ENCODE assay signal across 8 cellular contexts in genomic region chr14:20460458-20461229, GRCh38. TPM values are rescaled to one million over a fixed set of nuclear protein-coding genes. Genes with fewer than 3 reads are reported as not detected.
DNase-seq lines count a peak whose midpoint lies in the region; ATAC-seq, FAIRE-seq and TF ChIP-seq lines count a peak whose summit lies in the region.

No MANE protein-coding gene starts in this region.

- H3K36me3 ChIP-seq in OCI-LY3 (replicated peaks; ENCODE audit: low read depth, low read length), result peaks cover 49% of the 10 kb centered on the region
- H3K36me3 ChIP-seq in iPS-18a (ENCODE audit: control insufficient read depth, low read depth, low read length), result peaks cover 43% of the 10 kb centered on the region
- H3K36me3 ChIP-seq in spleen, result peaks cover 3 to 43% (median 37%) of the 10 kb centered on the region in 6 donors

- no peaks in the 10 kb centered on the region for H4K20me1 ChIP-seq in OCI-LY3 (ENCODE audit: insufficient read depth, low read length)

- peaks cover 18% of the 10 kb centered on the region for H3K36me3 Mint-ChIP-seq in activated naive CD8-positive, alpha-beta T cell treated with anti-CD3 and anti-CD28 coated beads, Interleukin-2, amount 10 ng/mL, durations not matched to agents 7 days and 5 days

- H3K4me1 Mint-ChIP-seq in activated naive CD8-positive, alpha-beta T cell treated with anti-CD3 and anti-CD28 coated beads, Interleukin-2, amount 10 ng/mL, durations not matched to agents 7 days and 5 days, result peaks cover 26% of the 10 kb centered on the region

- TF ChIP-seq CTCF in OCI-LY3 (IDR thresholded peaks at IDR 0.05; ENCODE audit: low read depth, low read length) (no peak), spleen (IDR thresholded peaks at IDR 0.05 in 8 of 11, conservative IDR thresholded peaks at IDR 0.05 in 3 of 11) (no peak)

- FAIRE-seq in GM12891 (lab: Jason Lieb, UNC), result peak; percentile 20

- ATAC-seq in HG02938 (IDR thresholded peaks at IDR 0.05; ENCODE audit: unreplicated experiment) (peak; percentile 5), GM18520 (IDR thresholded peaks at IDR 0.05; ENCODE audit: unreplicated experiment) (no peak)
- ATAC-seq in activated naive CD8-positive, alpha-beta T cell treated with anti-CD3 and anti-CD28 coated beads, Interleukin-2, amount 10 ng/mL, durations not matched to agents 7 days and 5 days (ENCODE audit: low read depth), result no peak

- H3K79me2 ChIP-seq in OCI-LY3 (ENCODE audit: low read length), result peaks cover 53% of the 10 kb centered on the region

- H3K9me3 Mint-ChIP-seq in activated naive CD8-positive, alpha-beta T cell treated with anti-CD3 and anti-CD28 coated beads, Interleukin-2, amount 10 ng/mL, durations not matched to agents 7 days and 5 days, result no peaks in the 10 kb centered on the region

- peaks cover 46% of the 10 kb centered on the region for H3K4me1 ChIP-seq in OCI-LY3 (ENCODE audit: low read length)
- H3K4me1 ChIP-seq in iPS-18a (ENCODE audit: control insufficient read depth, low read depth, low read length), result peaks cover 10% of the 10 kb centered on the region
- H3K4me1 ChIP-seq in spleen, result peaks cover 30 to 72% (median 58%) of the 10 kb centered on the region in 6 donors

- no peaks in the 10 kb centered on the region for H3K27me3 Mint-ChIP-seq in activated naive CD8-positive, alpha-beta T cell treated with anti-CD3 and anti-CD28 coated beads, Interleukin-2, amount 10 ng/mL, durations not matched to agents 7 days and 5 days

- H3K4me2 ChIP-seq in OCI-LY3 (ENCODE audit: low read length), result peak overlapping the region; percentile 87

- H3K4me3 Mint-ChIP-seq in activated naive CD8-positive, alpha-beta T cell treated with anti-CD3 and anti-CD28 coated beads, Interleukin-2, amount 10 ng/mL, durations not matched to agents 7 days and 5 days, result peak overlapping the region; percentile 98

- peak overlapping the region; percentile 89 for H3K4me3 ChIP-seq in OCI-LY3 (ENCODE audit: low read length)
- peak overlapping the region; percentile 94 for H3K4me3 ChIP-seq in iPS-18a (ENCODE audit: low read length)
- H3K4me3 ChIP-seq in spleen, result peak overlapping the region; percentile 78 to 95 (median 86)

- peak overlapping the region; percentile 93 for H3K27ac Mint-ChIP-seq in activated naive CD8-positive, alpha-beta T cell treated with anti-CD3 and anti-CD28 coated beads, Interleukin-2, amount 10 ng/mL, durations not matched to agents 7 days and 5 days

- WGBS in spleen, 5 donors, result 3 to 4% (median 4%) methylated on average over 16 to 32 of the region's 32 CpGs

- peak overlapping the region; percentile 92 for H3K9ac ChIP-seq in OCI-LY3 (ENCODE audit: low read length)
- peak overlapping the region; percentile 73 for H3K9ac ChIP-seq in iPS-18a (ENCODE audit: low read length)

- H2AFZ ChIP-seq in OCI-LY3 (ENCODE audit: low read depth, low read length), result no peak overlapping the region

- POLR2A ChIA-PET in activated naive CD8-positive, alpha-beta T cell treated with anti-CD3 and anti-CD28 coated beads, Interleukin-2, amount 10 ng/mL, durations not matched to agents 7 days and 5 days (lab: Charles Lee), result interaction anchor here (0.6 to 2.9 kb wide), 9 partner anchors 9 to 221 kb away, joined by 3 to 29 read pairs (median 9); partner anchors contain the start of genes PARP2, PNP and TEP1

- H3K27me3 ChIP-seq in OCI-LY3 (ENCODE audit: low read depth, low read length), result no peaks in the 10 kb centered on the region
- H3K27me3 ChIP-seq in iPS-18a (ENCODE audit: control insufficient read depth, insufficient read depth, low read length), result no peaks in the 10 kb centered on the region
- no peaks in the 10 kb centered on the region for H3K27me3 ChIP-seq in spleen (replicated peaks in 1 of 7)

- intact Hi-C loops in spleen (cut with DNase I; ENCODE audit: low total_unique reads), result loop anchor here (10.0 kb wide), 1 partner anchor 46 kb away; the partner anchor contains the start of gene TEP1

- peak overlapping the region; percentile 95 for H3K27ac ChIP-seq in OCI-LY3 (ENCODE audit: low read length)
- H3K27ac ChIP-seq in iPS-18a (ENCODE audit: low read length), result no peak overlapping the region
- H3K27ac ChIP-seq in spleen, result peak overlapping the region; percentile 92 to 99 (median 98)

- DNase-seq in GM12891 (ENCODE audit: insufficient read length, low spot score) (no peak), spleen (no peak), COLO829 (ENCODE audit: low spot score) (no peak)
- no peak for DNase-seq in activated naive CD8-positive, alpha-beta T cell treated with anti-CD3 and anti-CD28 coated beads, Interleukin-2, amount 10 ng/mL, durations not matched to agents 7 days and 5 days

- H3K9me3 ChIP-seq in OCI-LY3 (ENCODE audit: insufficient read depth, low read length), result no peaks in the 10 kb centered on the region
- H3K9me3 ChIP-seq in iPS-18a (ENCODE audit: control insufficient read depth, low read depth, low read length), result no peaks in the 10 kb centered on the region
- H3K9me3 ChIP-seq in spleen, result no peaks in the 10 kb centered on the region

- TF ChIP-seq POLR2A in GM12891 (IDR thresholded peaks at IDR 0.05; ENCODE audit: low read depth, low read length) (no peak; the same call in 1 of the 2 replicates), spleen (IDR thresholded peaks at IDR 0.05) (no peak)

TF ChIP-seq in GM12891, 5 proteins besides CTCF, POLR2A, EP300 and RAD21:
- TF ChIP-seq SPI1 (IDR thresholded peaks at IDR 0.05; ENCODE audit: low read depth, low read length), result peak; percentile 70
- TF ChIP-seq TAF1 (IDR thresholded peaks at IDR 0.05; ENCODE audit: low read depth, low read length), result no peak

RNA-seq across cellular contexts. Expression of gene PIP4P1, which starts 0.6 kb away (rescaled TPM):
- polyA plus RNA-seq in GM12891 (2012; ENCODE audit: low read depth, missing spikeins), result 25.7 TPM
- 10 to 100 TPM; 42.4 to 45.8 TPM for total RNA-seq in activated naive CD8-positive, alpha-beta T cell treated with anti-CD3 and anti-CD28 coated beads, Interleukin-2, amount 10 ng/mL, durations not matched to agents 7 days and 5 days
- 10 to 100 TPM; 32.5 to 45.6 (median 38.4) TPM for total RNA-seq in spleen
- polyA plus RNA-seq in spleen, result 10 to 100 TPM; 37.1 to 79.6 (median 55.9) TPM

RNA-seq across cellular contexts. Expression of gene APEX1, which starts 5.6 kb away (rescaled TPM):
- 248 TPM for polyA plus RNA-seq in GM12891 (2012; ENCODE audit: low read depth, missing spikeins)
- 100 to 1,000 TPM; 118 to 123 TPM for total RNA-seq in activated naive CD8-positive, alpha-beta T cell treated with anti-CD3 and anti-CD28 coated beads, Interleukin-2, amount 10 ng/mL, durations not matched to agents 7 days and 5 days
- total RNA-seq in spleen, result 100 to 1,000 TPM in 6 of 7 donors, 10 to 100 TPM in 1; 89.4 to 153 (median 104) TPM
- 100 to 1,000 TPM; 139 to 151 (median 140) TPM for polyA plus RNA-seq in spleen

RNA-seq across cellular contexts. Expression of gene OSGEP, which starts 6.0 kb away (rescaled TPM):
- polyA plus RNA-seq in GM12891 (2012; ENCODE audit: low read depth, missing spikeins), result 30.6 TPM
- 10 to 100 TPM; 63.5 to 65.3 TPM for total RNA-seq in activated naive CD8-positive, alpha-beta T cell treated with anti-CD3 and anti-CD28 coated beads, Interleukin-2, amount 10 ng/mL, durations not matched to agents 7 days and 5 days
- total RNA-seq in spleen, result 100 to 1,000 TPM in 2 of 7 donors, 10 to 100 TPM in 5; 48.6 to 110 (median 72.6) TPM
- 100 to 1,000 TPM in 1 of 3 donors, 10 to 100 TPM in 2; 78.7 to 107 (median 87.1) TPM for polyA plus RNA-seq in spleen

RNA-seq across cellular contexts. Expression of gene PNP, which starts 8.6 kb away (rescaled TPM):
- 34.3 TPM for polyA plus RNA-seq in GM12891 (2012; ENCODE audit: low read depth, missing spikeins)
- total RNA-seq in activated naive CD8-positive, alpha-beta T cell treated with anti-CD3 and anti-CD28 coated beads, Interleukin-2, amount 10 ng/mL, durations not matched to agents 7 days and 5 days, result 100 to 1,000 TPM; 135 to 141 TPM
- 10 to 100 TPM; 36.0 to 93.1 (median 65.5) TPM for total RNA-seq in spleen
- polyA plus RNA-seq in spleen, result 10 to 100 TPM; 44.8 to 64.3 (median 48.2) TPM

RNA-seq across cellular contexts. Expression of gene KLHL33, which starts 24.7 kb away (rescaled TPM):
- polyA plus RNA-seq in GM12891 (2012; ENCODE audit: low read depth, missing spikeins), result 0.09 TPM
- total RNA-seq in activated naive CD8-positive, alpha-beta T cell treated with anti-CD3 and anti-CD28 coated beads, Interleukin-2, amount 10 ng/mL, durations not matched to agents 7 days and 5 days, result 1 to 10 TPM; 3.4 to 3.6 TPM
- total RNA-seq in spleen, result 1 to 10 TPM in 2 of 7 donors, under 1 TPM in 4, not detected in 1; 0.47 to 2.9 (median 0.86) TPM
- under 1 TPM; 0.22 to 0.54 (median 0.32) TPM for polyA plus RNA-seq in spleen
